Comparison of ENCODE assay signal across 32 cellular contexts in genomic region chr3:81170298-81170697, GRCh38.
"Had no signal": no experiment of that assay in that cellular context is flagged by ENCODE, and none has a peak within 500 bp of the region (broad histone marks: within the 10 kb centered on the region; RNA-seq: fewer than 3 reads in every experiment).

No MANE protein-coding gene starts in this region.

- ATAC-seq: activated CD4-positive, CD25-positive, alpha-beta regulatory T cell treated with anti-CD3 and anti-CD28 coated beads, Interleukin-2, amount 50 U/mL, for 24 hours; activated CD8-positive, alpha-beta T cell treated with anti-CD3 and anti-CD28 coated beads for 36 hours; activated T-cell treated with anti-CD3 and anti-CD28 coated beads, Interleukin-2, amount 50 U/mL, for 72 hours; Panc1; Right ventricle myocardium inferior; T-cell had no signal

- H3K9me3 ChIP-seq: adrenal gland, breast epithelium had no signal

- DNase-seq: activated CD4-positive, alpha-beta T cell treated with anti-CD3 and anti-CD28 coated beads for 4 hours; activated CD8-positive, alpha-beta memory T cell treated with anti-CD3 and anti-CD28 coated beads, Interleukin-2, amount 50 U/mL, for 4 hours; activated CD8-positive, alpha-beta T cell treated with anti-CD3 and anti-CD28 coated beads for 36 hours; activated gamma-delta T cell treated with Interleukin-2 at 50 U/mL for 16 hours; activated naive CD4-positive, alpha-beta T cell treated with anti-CD3 and anti-CD28 coated beads, Interleukin-2, amount 10 ng/mL, durations not matched to agents 7 days and 5 days; activated naive CD8-positive, alpha-beta T cell treated with anti-CD3 and anti-CD28 coated beads, Interleukin-2, amount 10 ng/mL, durations not matched to agents 7 days and 5 days; activated T-cell treated with anti-CD3 and anti-CD28 coated beads, Interleukin-2, amount 50 U/mL, for 72 hours; adrenal gland; anterior cingulate cortex; caudate nucleus; KG1; NCI-H1048; NCI-H1417; NCI-H1930; NCI-H2171; NCI-H2227 treated with DMSO at 0.1 percent for 48 hours; NCI-H446 treated with DMSO at 0.1 percent for 48 hours; NCI-H524 treated with DMSO at 0.1 percent for 48 hours; NCI-H748 treated with DMSO at 0.1 percent for 48 hours; OCI-M1; RPMI8226; T-cell; T-helper 2 cell; T1000; WERI-Rb-1 had no signal

- H3K36me3 ChIP-seq: adrenal gland, breast epithelium, WERI-Rb-1 had no signal

- H3K27me3 ChIP-seq: adrenal gland, breast epithelium had no signal

- H3K27ac ChIP-seq: adrenal gland, breast epithelium, SK-N-MC, WERI-Rb-1 had no signal

- H3K4me3 ChIP-seq: adrenal gland, breast epithelium, SK-N-MC had no signal

- H3K4me3 Mint-ChIP-seq: activated CD8-positive, alpha-beta T cell treated with anti-CD3 and anti-CD28 coated beads for 36 hours; activated naive CD4-positive, alpha-beta T cell treated with anti-CD3 and anti-CD28 coated beads, Interleukin-2, amount 10 ng/mL, durations not matched to agents 7 days and 5 days; activated naive CD8-positive, alpha-beta T cell treated with anti-CD3 and anti-CD28 coated beads, Interleukin-2, amount 10 ng/mL, durations not matched to agents 7 days and 5 days; activated T-cell treated with anti-CD3 and anti-CD28 coated beads, Interleukin-2, amount 50 U/mL, for 72 hours; T-cell had no signal

- H3K36me3 Mint-ChIP-seq: activated naive CD4-positive, alpha-beta T cell treated with anti-CD3 and anti-CD28 coated beads, Interleukin-2, amount 10 ng/mL, durations not matched to agents 7 days and 5 days; activated naive CD8-positive, alpha-beta T cell treated with anti-CD3 and anti-CD28 coated beads, Interleukin-2, amount 10 ng/mL, durations not matched to agents 7 days and 5 days; T-cell had no signal

- H3K27ac Mint-ChIP-seq: activated CD8-positive, alpha-beta T cell treated with anti-CD3 and anti-CD28 coated beads for 36 hours; activated naive CD4-positive, alpha-beta T cell treated with anti-CD3 and anti-CD28 coated beads, Interleukin-2, amount 10 ng/mL, durations not matched to agents 7 days and 5 days; activated naive CD8-positive, alpha-beta T cell treated with anti-CD3 and anti-CD28 coated beads, Interleukin-2, amount 10 ng/mL, durations not matched to agents 7 days and 5 days; activated T-cell treated with anti-CD3 and anti-CD28 coated beads, Interleukin-2, amount 50 U/mL, for 72 hours; activated T-helper 2 cell treated with anti-CD3 and anti-CD28 coated beads, Interferon-gamma antibody, Interleukin-2, Interleukin-4, amounts not matched to agents 10 μg/mL and 5 μg/mL and 100 μg/mL, durations not matched to agents 14 hours and 24 hours and 36 hours; T-cell had no signal

- H3K4me1 ChIP-seq: adrenal gland, breast epithelium had no signal

- H3K4me1 Mint-ChIP-seq: activated naive CD4-positive, alpha-beta T cell treated with anti-CD3 and anti-CD28 coated beads, Interleukin-2, amount 10 ng/mL, durations not matched to agents 7 days and 5 days; activated naive CD8-positive, alpha-beta T cell treated with anti-CD3 and anti-CD28 coated beads, Interleukin-2, amount 10 ng/mL, durations not matched to agents 7 days and 5 days; T-cell had no signal

- H3K27me3 Mint-ChIP-seq: activated CD8-positive, alpha-beta T cell treated with anti-CD3 and anti-CD28 coated beads for 36 hours; activated naive CD4-positive, alpha-beta T cell treated with anti-CD3 and anti-CD28 coated beads, Interleukin-2, amount 10 ng/mL, durations not matched to agents 7 days and 5 days; activated naive CD8-positive, alpha-beta T cell treated with anti-CD3 and anti-CD28 coated beads, Interleukin-2, amount 10 ng/mL, durations not matched to agents 7 days and 5 days; T-cell had no signal

- FAIRE-seq: TTC549 had no signal
